ENCODE assay signal across 11 cellular contexts in genomic region chr11:85787809-85788805, GRCh38. TPM values are rescaled to one million over a fixed set of nuclear protein-coding genes. Genes with fewer than 3 reads are reported as not detected.
DNase-seq lines count a peak whose midpoint lies in the region; ATAC-seq, FAIRE-seq and TF ChIP-seq lines count a peak whose summit lies in the region.
"Had no signal": no experiment of that assay in that cellular context is flagged by ENCODE, and none has a peak within 500 bp of the region (broad histone marks: within the 10 kb centered on the region; RNA-seq: fewer than 3 reads in every experiment).

No MANE protein-coding gene starts in this region.

- no peaks in the 10 kb centered on the region for H4K20me1 ChIP-seq in GM12878 (ENCODE audit: control insufficient read depth, insufficient read depth)

- TF ChIP-seq EP300 in GM12878 (IDR thresholded peaks at IDR 0.05; ENCODE audit: borderline replicate concordance in 1 of 2, control insufficient read depth in 1 of 2, low read depth in 2 of 2, low read length in 2 of 2) = no peak

- H3K36me3 Mint-ChIP-seq in activated T-helper 17 cell treated with anti-CD3 and anti-CD28 coated beads, Interleukin-2, amount 50 U/mL, for 72 hours (ENCODE audit: low read depth) = no peaks in the 10 kb centered on the region

- H3K9me3 ChIP-seq in GM12878 (replicated peaks; ENCODE audit: control insufficient read depth, insufficient read depth, low read length) = no peaks in the 10 kb centered on the region
- no peaks in the 10 kb centered on the region for H3K9me3 ChIP-seq in mucosa of rectum (ENCODE audit: control insufficient read depth in 2 of 2, low read length in 2 of 2)
- H3K9me3 ChIP-seq: uterus had no signal

- H3K27ac Mint-ChIP-seq in activated T-helper 17 cell treated with anti-CD3 and anti-CD28 coated beads, Interleukin-2, amount 50 U/mL, for 72 hours = no peak overlapping the region

- no peak for FAIRE-seq in GM12878 (lab: Jason Lieb, UNC)

- RAD21 ChIA-PET in GM12878 (lab: Charles Lee; ENCODE audit: unreplicated experiment) = no interaction called here

- BruUV-seq in GM12878 (replicated peaks; lab: Mats Ljungman, UMichigan) = no TSS peak

- H2AFZ ChIP-seq in GM12878 (ENCODE audit: control insufficient read depth, low read depth, low read length) = no peak overlapping the region

- no peaks in the 10 kb centered on the region for H3K9me3 Mint-ChIP-seq in activated T-helper 17 cell treated with anti-CD3 and anti-CD28 coated beads, Interleukin-2, amount 50 U/mL, for 72 hours

- no peak overlapping the region for H3K4me2 ChIP-seq in GM12878 (ENCODE audit: control insufficient read depth, insufficient read depth)

- in situ Hi-C loops in Caki2 (cut with HindIII; ENCODE audit: low pct_unique_long_range_greater_than_20kb, low sequenced_read_pairs) (no loop called here), GM12878 (cut with MboI) (no loop called here), KBM-7 (cut with MboI; ENCODE audit: low pct_unique_long_range_greater_than_20kb, low sequenced_read_pairs) (no loop called here)

- H3K4me3 ChIP-seq in GM12878 (no peak overlapping the region), mucosa of rectum (ENCODE audit: low read length in 2 of 2) (peak overlapping the region in 1 of 2 donors; percentile 47)
- H3K4me3 ChIP-seq: uterus had no signal

- SMC1A ChIA-PET in GM12878 (lab: Charles Lee; ENCODE audit: uncharacterized antibody, unreplicated experiment) = interaction anchor here (0.6 kb wide), 1 partner anchor 504 kb away, joined by 3 read pairs; no protein-coding TSS in a partner anchor

- ATAC-seq in HG02759 (IDR thresholded peaks at IDR 0.05; ENCODE audit: unreplicated experiment) (peak; percentile 43), GM12878 (peak; percentile 55), Right ventricle myocardium inferior (no peak)
- no peak for ATAC-seq in activated T-helper 17 cell treated with anti-CD3 and anti-CD28 coated beads, Interleukin-2, amount 50 U/mL, for 72 hours (replicated peaks)
- ATAC-seq: left lobe of liver had no signal

- POLR2A ChIA-PET in GM12878 (lab: Charles Lee) = no interaction called here

- H3K27ac ChIP-seq in GM12878 (ENCODE audit: control insufficient read depth, insufficient read depth) = no peak overlapping the region
- peak overlapping the region; percentile 70 to 81 for H3K27ac ChIP-seq in mucosa of rectum (ENCODE audit: low read depth in 2 of 2, low read length in 2 of 2)
- H3K27ac ChIP-seq: uterus had no signal

- no peak for TF ChIP-seq CTCF in GM12878 (IDR thresholded peaks at IDR 0.05 in 2 of 3, conservative IDR thresholded peaks at IDR 0.05 in 1 of 3; ENCODE audit: control insufficient read depth in 2 of 3, extremely low read depth in 1 of 3, insufficient read depth in 1 of 3, low read depth in 3 of 3, low read length in 3 of 3)

- H3K27me3 Mint-ChIP-seq in activated T-helper 17 cell treated with anti-CD3 and anti-CD28 coated beads, Interleukin-2, amount 50 U/mL, for 72 hours = no peaks in the 10 kb centered on the region

- TF ChIP-seq RAD21 in GM12878 (IDR thresholded peaks at IDR 0.05; ENCODE audit: insufficient read depth, low read depth, low read length) = no peak

- H3K4me1 ChIP-seq in GM12878 (ENCODE audit: control insufficient read depth, insufficient read depth, low read length) (no peaks in the 10 kb centered on the region), mucosa of rectum (ENCODE audit: control insufficient read depth in 2 of 2, insufficient read depth in 2 of 2, low read length in 2 of 2) (peaks cover 15 to 59% of the 10 kb centered on the region in 2 donors)
- H3K4me1 ChIP-seq: uterus had no signal

- H3K27me3 ChIP-seq in GM12878 (replicated peaks in 1 of 2; ENCODE audit: control insufficient read depth in 2 of 2, insufficient read depth in 2 of 2, low read length in 1 of 2) (no peaks in the 10 kb centered on the region), mucosa of rectum (ENCODE audit: control insufficient read depth in 2 of 2, insufficient read depth in 2 of 2, low read length in 2 of 2) (no peaks in the 10 kb centered on the region)
- H3K27me3 ChIP-seq: uterus had no signal

- H3K36me3 ChIP-seq in GM12878 (ENCODE audit: control insufficient read depth in 2 of 2, insufficient read depth in 2 of 2, low read length in 1 of 2) (no peaks in the 10 kb centered on the region), mucosa of rectum (ENCODE audit: control insufficient read depth in 2 of 2, insufficient read depth in 2 of 2, low read length in 2 of 2) (no peaks in the 10 kb centered on the region)
- H3K36me3 ChIP-seq: uterus had no signal

- intact Hi-C loops in GM12878 (cut with micrococcal nuclease; ENCODE audit: unreplicated experiment) (no loop called here), Right ventricle myocardium inferior (cut with DNase I) (no loop called here)

- WGBS in GM12878 (ENCODE audit: insufficient coverage, insufficient replicate concordance, low lambda C conversion rate, missing lambda C conversion rate) = 34% methylated on average over 3 of the region's 3 CpGs

- no peak overlapping the region for H3K4me3 Mint-ChIP-seq in activated T-helper 17 cell treated with anti-CD3 and anti-CD28 coated beads, Interleukin-2, amount 50 U/mL, for 72 hours

- no peak overlapping the region for H3K9ac ChIP-seq in GM12878 (ENCODE audit: control insufficient read depth, insufficient read depth, low read length)
- H3K9ac ChIP-seq in mucosa of rectum (ENCODE audit: low read depth in 1 of 2, low read length in 2 of 2) = peak overlapping the region in 1 of 2 donors; percentile 31

- DNase-seq in Caki2 (ENCODE audit: low read depth) (peak; percentile 48), GM12878 (ENCODE audit: low read depth, low spot score) (no peak), NCI-H1092 treated with DMSO at 0.1 percent for 48 hours (lab: John Stamatoyannopoulos, UW) (no peak), Right ventricle myocardium inferior (ENCODE audit: missing footprints) (no peak), KBM-7 (no peak)
- DNase-seq: NCI-H446, uterus had no signal

- TF ChIP-seq POLR2A in GM12878 (IDR thresholded peaks at IDR 0.05; ENCODE audit: low read depth, low read length) = no peak

- CTCF ChIA-PET in GM12878 (lab: Yijun Ruan, JAX) = no interaction called here

- H3K4me1 Mint-ChIP-seq in activated T-helper 17 cell treated with anti-CD3 and anti-CD28 coated beads, Interleukin-2, amount 50 U/mL, for 72 hours = peaks cover 4% of the 10 kb centered on the region

- no peaks in the 10 kb centered on the region for H3K79me2 ChIP-seq in GM12878 (ENCODE audit: control insufficient read depth, insufficient read depth, low read length)

TF ChIP-seq in GM12878, 131 proteins besides CTCF, POLR2A, EP300 and RAD21 (continues in another document):
- TF ChIP-seq HSF1 (IDR thresholded peaks at IDR 0.05; ENCODE audit: low read depth, low read length) = no peak

RNA-seq across cellular contexts. Expression of gene SYTL2, which starts 22.8 kb away (rescaled TPM):
- 12.9 and 18.6 TPM in 2 replicates for total RNA-seq in Caki2 (2014; rRNA removed; shearing (Covaris generic); ENCODE audit: low replicate concordance)
- total RNA-seq in GM12878 (2013; cell fraction: nucleolus; rRNA removed) = 2.8 and 3.9 TPM in 2 replicates
- total RNA-seq in GM12878 (2014; rRNA removed) (0.11 and 0.56 TPM in 2 replicates), GM12878 (2014; rRNA removed; fragmentation: Illumina TruSeq; extraction: Trizol) (0.18 and 0.45 TPM in 2 replicates), GM12878 (2021) (0.31 and 0.40 TPM in 2 replicates), Right ventricle myocardium inferior (2.4 TPM)
- not detected for polyA plus RNA-seq in GM12878 (2011; ENCODE audit: low read depth)
- polyA plus RNA-seq in GM12878 (2011; rRNA removed) (1.4 and 3.0 TPM in 2 replicates), GM12878 (2014; fragmentation: Illumina TruSeq; extraction: Trizol) (0.13 and 0.78 TPM in 2 replicates), GM12878 (2014; fragmentation: Nextera tagmentation; extraction: Ambion mirVana) (under 1 TPM in 1 of 2 experiments, not detected in 1; 0.02 TPM), GM12878 (2014; rRNA removed) (0.23 and 0.32 TPM in 2 replicates), GM12878 (2016; fragmentation: Nextera tagmentation; extraction: Ambion mirVana) (under 1 TPM in 1 of 2 experiments, not detected in 1; 0.28 TPM)
- polyA plus RNA-seq in GM12878 (2011; cell fraction: cytosol; rRNA removed) = 0.27 and 0.99 TPM in 2 replicates
- polyA plus RNA-seq in GM12878 (2011; cell fraction: nucleus; rRNA removed) = 2.8 and 3.3 TPM in 2 replicates
- polyA plus RNA-seq in GM12878 (2012) = 0.18 and 0.27 TPM in 2 replicates
- polyA minus RNA-seq in GM12878 (2011; rRNA and poly(A)+ RNA removed) = 1.0 and 1.6 TPM in 2 replicates
- polyA minus RNA-seq in GM12878 (2011; cell fraction: cytosol; rRNA and poly(A)+ RNA removed) = not detected in 2 replicates
- 1.3 and 2.6 TPM in 2 replicates for polyA minus RNA-seq in GM12878 (2011; cell fraction: nucleus; rRNA and poly(A)+ RNA removed)
- 10 to 100 TPM; 10.5 to 12.1 TPM for total RNA-seq in activated T-helper 17 cell treated with anti-CD3 and anti-CD28 coated beads, Interleukin-2, amount 50 U/mL, for 72 hours

Comparison
In these comparisons a context has a peak if more than half of its experiments do, and no peak if none do; other contexts are left out.
1. ATAC-seq: peak in HG02759 (single experiment) and GM12878 (single experiment); none in Right ventricle myocardium inferior (single experiment) and activated T-helper 17 cell treated with anti-CD3 and anti-CD28 coated beads, Interleukin-2, amount 50 U/mL, for 72 hours (single experiment).